In the genomic region with DNA sequence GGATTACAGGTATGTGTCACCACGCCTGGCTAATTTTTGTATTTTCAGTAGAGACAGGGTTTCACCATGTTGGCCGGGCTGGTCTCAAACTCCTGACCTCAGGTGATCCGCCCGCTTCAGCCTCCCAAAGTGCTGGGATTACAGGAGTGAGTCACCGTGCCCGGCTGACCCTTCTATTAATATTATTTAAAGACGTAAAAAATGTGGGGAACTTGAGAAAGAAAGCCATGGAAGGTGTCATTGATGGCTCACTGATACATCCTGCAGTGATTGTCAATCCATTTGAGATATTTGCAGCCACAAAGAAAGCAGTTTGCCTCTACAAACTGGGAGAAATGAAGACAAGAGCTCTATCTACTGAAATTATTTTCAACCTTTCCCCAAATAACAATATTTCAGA, we compare ENCODE assay signal across 2 cellular contexts. TPM values are rescaled to one million over a fixed set of nuclear protein-coding genes. Genes with fewer than 3 reads are reported as not detected.
"Had no signal": no experiment of that assay in that cellular context is flagged by ENCODE, and none has a peak within 500 bp of the region (broad histone marks: within the 10 kb centered on the region; RNA-seq: fewer than 3 reads in every experiment).

No MANE protein-coding gene starts in this region.

RNA-seq across cellular contexts. Expression of gene BAMBI, which starts 18.5 kb away (rescaled TPM):
- total RNA-seq: activated CD4-positive, alpha-beta T cell treated with anti-CD3 and anti-CD28 coated beads, Interleukin-2, amount 10 ng/mL, durations not matched to agents 7 days and 5 days; T-helper 1 cell treated with Interleukin-12 subunit alpha and Interleukin-12 subunit beta and Interleukin-4 antibody, amounts not matched to agents 30 ng/mL and 1 ng/mL, for 36 hours had no signal
